22 cellular contexts compared by ENCODE assay signal in the genomic region with DNA sequence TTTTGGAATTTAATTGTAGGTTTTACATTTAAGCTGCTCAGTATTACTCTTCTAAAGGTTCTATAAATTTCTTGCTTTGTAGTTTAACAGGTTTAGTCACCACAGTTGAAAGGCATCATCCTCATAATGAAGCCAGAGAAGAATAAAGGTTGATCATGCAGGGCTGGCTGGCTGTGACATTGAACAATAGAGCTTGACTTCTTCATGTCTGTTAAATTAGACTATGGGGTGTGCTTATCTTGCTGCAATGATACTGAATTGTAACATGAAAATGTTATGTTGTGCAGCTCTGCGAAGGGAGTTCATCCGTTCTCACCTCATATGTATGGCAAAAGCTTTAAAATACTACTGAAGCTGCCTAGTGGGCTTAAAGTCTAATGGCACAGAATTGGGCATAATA.
DNase-seq lines count a peak whose midpoint lies in the region; ATAC-seq, FAIRE-seq and TF ChIP-seq lines count a peak whose summit lies in the region.
"Had no signal": no experiment of that assay in that cellular context is flagged by ENCODE, and none has a peak within 500 bp of the region (broad histone marks: within the 10 kb centered on the region; RNA-seq: fewer than 3 reads in every experiment).

No MANE protein-coding gene starts in this region.

- no peak overlapping the region for H3K27ac ChIP-seq in GM23338 (ENCODE audit: low read depth)
- H3K27ac ChIP-seq: BLaER1 had no signal

- H3K27me3 ChIP-seq in GM23338 (ENCODE audit: insufficient read depth), result no peaks in the 10 kb centered on the region
- H3K27me3 ChIP-seq: BE2C, BLaER1 had no signal

- H3K9me2 ChIP-seq in GM23338 (ENCODE audit: insufficient read depth), result no peaks in the 10 kb centered on the region

- H3K36me3 Mint-ChIP-seq in GM23338 (ENCODE audit: low read depth) (peaks cover 36% of the 10 kb centered on the region), neural crest cell (ENCODE audit: low read depth) (peaks cover 7% of the 10 kb centered on the region), CD14-positive monocyte (peaks cover 6 to 18% of the 10 kb centered on the region in 2 donors)

- no peaks in the 10 kb centered on the region for H3K79me2 ChIP-seq in GM23338 (replicated peaks; ENCODE audit: insufficient read depth)

- H3K4me3 Mint-ChIP-seq in GM23338 (no peak overlapping the region), neural crest cell (no peak overlapping the region), CD14-positive monocyte (no peak overlapping the region)
- H3K4me3 Mint-ChIP-seq: CD4-positive, alpha-beta T cell; CD8-positive, alpha-beta T cell had no signal

- TF ChIP-seq CTCF in GM23338 (conservative IDR thresholded peaks at IDR 0.05; ENCODE audit: low read depth in 2 of 2) (no peak), neural crest cell (conservative IDR thresholded peaks at IDR 0.05) (no peak), CD14-positive monocyte (IDR thresholded peaks at IDR 0.05) (no peak)

- no peak overlapping the region for H3K4me3 ChIP-seq in GM23338
- H3K4me3 ChIP-seq: BLaER1 had no signal

- peak overlapping the region; percentile 61 for H3K27ac Mint-ChIP-seq in GM23338
- peak overlapping the region; percentile 5 for H3K27ac Mint-ChIP-seq in neural crest cell (ENCODE audit: unreplicated experiment)
- H3K27ac Mint-ChIP-seq in CD14-positive monocyte, result no peak overlapping the region
- H3K27ac Mint-ChIP-seq: CD4-positive, alpha-beta T cell; CD8-positive, alpha-beta T cell had no signal

- peaks cover 15% of the 10 kb centered on the region for H3K4me1 ChIP-seq in GM23338 (ENCODE audit: insufficient read depth)
- H3K4me1 ChIP-seq: BE2C, BLaER1 had no signal

- H4K20me1 ChIP-seq in GM23338 (replicated peaks; ENCODE audit: insufficient read depth), result no peaks in the 10 kb centered on the region
- H4K20me1 ChIP-seq: BLaER1 had no signal

- intact Hi-C loops in CD14-positive monocyte (cut with micrococcal nuclease), result no loop called here

- DNase-seq in GM23338 (ENCODE audit: low spot score) (no peak), H54 (ENCODE audit: insufficient read length, low spot score) (no peak), neural crest cell (ENCODE audit: low read depth, low spot score) (no peak), CD14-positive monocyte (ENCODE audit: low spot score) (no peak)
- DNase-seq: 8988T; ACHN; BE2C; C1 segment of cervical spinal cord; Caco-2; Calu3; CD4-positive, alpha-beta T cell; CD8-positive, alpha-beta T cell; DMS79 treated with DMSO at 0.1 percent for 48 hours; GF-D8 had no signal

- no peaks in the 10 kb centered on the region for H3K36me3 ChIP-seq in GM23338 (ENCODE audit: insufficient read depth)
- H3K36me3 ChIP-seq: BE2C had no signal

- TF ChIP-seq POLR2A in H54 (IDR thresholded peaks at IDR 0.05; ENCODE audit: low read depth, low read length), result no peak

- peak; percentile 23 for FAIRE-seq in H54 (lab: Jason Lieb, UNC)
- FAIRE-seq: A204.1, D721Med, G401.6, GM12891, GM19239 had no signal

- no peak overlapping the region for H2AFZ ChIP-seq in GM23338

- peaks cover 30% of the 10 kb centered on the region for H3K4me1 Mint-ChIP-seq in GM23338
- H3K4me1 Mint-ChIP-seq in neural crest cell, result peaks cover 6% of the 10 kb centered on the region
- no peaks in the 10 kb centered on the region for H3K4me1 Mint-ChIP-seq in CD14-positive monocyte

- H3K4me2 ChIP-seq in GM23338, result no peak overlapping the region
- H3K4me2 ChIP-seq: BLaER1 had no signal

- no peaks in the 10 kb centered on the region for H3K27me3 Mint-ChIP-seq in GM23338 (ENCODE audit: insufficient read depth, low read depth, poor library complexity)
- no peaks in the 10 kb centered on the region for H3K27me3 Mint-ChIP-seq in neural crest cell (ENCODE audit: low read depth)
- H3K27me3 Mint-ChIP-seq in CD14-positive monocyte (ENCODE audit: low read depth in 3 of 3), result no peaks in the 10 kb centered on the region
- H3K27me3 Mint-ChIP-seq: CD4-positive, alpha-beta T cell had no signal

- ATAC-seq in GM23338 (no peak), GM21367 (IDR thresholded peaks at IDR 0.05; ENCODE audit: unreplicated experiment) (no peak), HG03520 (IDR thresholded peaks at IDR 0.05; ENCODE audit: unreplicated experiment) (no peak)
- ATAC-seq: CD8-positive, alpha-beta T cell had no signal

- peaks cover 14% of the 10 kb centered on the region; the same call in 2 of the 3 replicates for H3K9me3 Mint-ChIP-seq in GM23338
- H3K9me3 Mint-ChIP-seq in neural crest cell, result peaks cover 4% of the 10 kb centered on the region
- peaks cover 0 to 8% (median 2%) of the 10 kb centered on the region in 7 donors for H3K9me3 Mint-ChIP-seq in CD14-positive monocyte
- H3K9me3 Mint-ChIP-seq: CD8-positive, alpha-beta T cell had no signal

- H3F3A ChIP-seq in GM23338 (replicated peaks; ENCODE audit: low read depth), result no peaks in the 10 kb centered on the region

TF ChIP-seq in GM23338, 12 proteins besides CTCF, POLR2A, EP300 and RAD21 (continues in another document):
- TF ChIP-seq JUNB (IDR thresholded peaks at IDR 0.05; ENCODE audit: unreplicated experiment), result no peak
- TF ChIP-seq, protein P1, sequence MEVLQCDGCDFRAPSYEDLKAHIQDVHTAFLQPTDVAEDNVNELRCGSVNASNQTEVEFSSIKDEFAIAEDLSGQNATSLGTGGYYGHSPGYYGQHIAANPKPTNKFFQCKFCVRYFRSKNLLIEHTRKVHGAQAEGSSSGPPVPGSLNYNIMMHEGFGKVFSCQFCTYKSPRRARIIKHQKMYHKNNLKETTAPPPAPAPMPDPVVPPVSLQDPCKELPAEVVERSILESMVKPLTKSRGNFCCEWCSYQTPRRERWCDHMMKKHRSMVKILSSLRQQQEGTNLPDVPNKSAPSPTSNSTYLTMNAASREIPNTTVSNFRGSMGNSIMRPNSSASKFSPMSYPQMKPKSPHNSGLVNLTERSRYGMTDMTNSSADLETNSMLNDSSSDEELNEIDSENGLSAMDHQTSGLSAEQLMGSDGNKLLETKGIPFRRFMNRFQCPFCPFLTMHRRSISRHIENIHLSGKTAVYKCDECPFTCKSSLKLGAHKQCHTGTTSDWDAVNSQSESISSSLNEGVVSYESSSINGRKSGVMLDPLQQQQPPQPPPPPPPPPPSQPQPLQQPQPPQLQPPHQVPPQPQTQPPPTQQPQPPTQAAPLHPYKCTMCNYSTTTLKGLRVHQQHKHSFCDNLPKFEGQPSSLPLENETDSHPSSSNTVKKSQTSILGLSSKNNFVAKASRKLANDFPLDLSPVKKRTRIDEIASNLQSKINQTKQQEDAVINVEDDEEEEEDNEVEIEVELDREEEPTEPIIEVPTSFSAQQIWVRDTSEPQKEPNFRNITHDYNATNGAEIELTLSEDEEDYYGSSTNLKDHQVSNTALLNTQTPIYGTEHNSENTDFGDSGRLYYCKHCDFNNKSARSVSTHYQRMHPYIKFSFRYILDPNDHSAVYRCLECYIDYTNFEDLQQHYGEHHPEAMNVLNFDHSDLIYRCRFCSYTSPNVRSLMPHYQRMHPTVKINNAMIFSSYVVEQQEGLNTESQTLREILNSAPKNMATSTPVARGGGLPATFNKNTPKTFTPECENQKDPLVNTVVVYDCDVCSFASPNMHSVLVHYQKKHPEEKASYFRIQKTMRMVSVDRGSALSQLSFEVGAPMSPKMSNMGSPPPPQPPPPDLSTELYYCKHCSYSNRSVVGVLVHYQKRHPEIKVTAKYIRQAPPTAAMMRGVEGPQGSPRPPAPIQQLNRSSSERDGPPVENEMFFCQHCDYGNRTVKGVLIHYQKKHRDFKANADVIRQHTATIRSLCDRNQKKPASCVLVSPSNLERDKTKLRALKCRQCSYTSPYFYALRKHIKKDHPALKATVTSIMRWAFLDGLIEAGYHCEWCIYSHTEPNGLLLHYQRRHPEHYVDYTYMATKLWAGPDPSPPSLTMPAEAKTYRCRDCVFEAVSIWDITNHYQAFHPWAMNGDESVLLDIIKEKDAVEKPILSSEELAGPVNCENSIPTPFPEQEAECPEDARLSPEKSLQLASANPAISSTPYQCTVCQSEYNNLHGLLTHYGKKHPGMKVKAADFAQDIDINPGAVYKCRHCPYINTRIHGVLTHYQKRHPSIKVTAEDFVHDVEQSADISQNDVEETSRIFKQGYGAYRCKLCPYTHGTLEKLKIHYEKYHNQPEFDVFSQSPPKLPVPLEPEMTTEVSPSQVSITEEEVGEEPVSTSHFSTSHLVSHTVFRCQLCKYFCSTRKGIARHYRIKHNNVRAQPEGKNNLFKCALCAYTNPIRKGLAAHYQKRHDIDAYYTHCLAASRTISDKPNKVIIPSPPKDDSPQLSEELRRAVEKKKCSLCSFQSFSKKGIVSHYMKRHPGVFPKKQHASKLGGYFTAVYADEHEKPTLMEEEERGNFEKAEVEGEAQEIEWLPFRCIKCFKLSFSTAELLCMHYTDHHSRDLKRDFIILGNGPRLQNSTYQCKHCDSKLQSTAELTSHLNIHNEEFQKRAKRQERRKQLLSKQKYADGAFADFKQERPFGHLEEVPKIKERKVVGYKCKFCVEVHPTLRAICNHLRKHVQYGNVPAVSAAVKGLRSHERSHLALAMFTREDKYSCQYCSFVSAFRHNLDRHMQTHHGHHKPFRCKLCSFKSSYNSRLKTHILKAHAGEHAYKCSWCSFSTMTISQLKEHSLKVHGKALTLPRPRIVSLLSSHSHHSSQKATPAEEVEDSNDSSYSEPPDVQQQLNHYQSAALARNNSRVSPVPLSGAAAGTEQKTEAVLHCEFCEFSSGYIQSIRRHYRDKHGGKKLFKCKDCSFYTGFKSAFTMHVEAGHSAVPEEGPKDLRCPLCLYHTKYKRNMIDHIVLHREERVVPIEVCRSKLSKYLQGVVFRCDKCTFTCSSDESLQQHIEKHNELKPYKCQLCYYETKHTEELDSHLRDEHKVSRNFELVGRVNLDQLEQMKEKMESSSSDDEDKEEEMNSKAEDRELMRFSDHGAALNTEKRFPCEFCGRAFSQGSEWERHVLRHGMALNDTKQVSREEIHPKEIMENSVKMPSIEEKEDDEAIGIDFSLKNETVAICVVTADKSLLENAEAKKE (CRISPR knock-in tag; IDR thresholded peaks at IDR 0.05), result no peak
- TF ChIP-seq STAT1 (IDR thresholded peaks at IDR 0.05; ENCODE audit: unreplicated experiment), result no peak
- no peak for TF ChIP-seq ZNF114 (CRISPR knock-in tag; IDR thresholded peaks at IDR 0.05)

Comparison
In these comparisons a context has a peak if more than half of its experiments do, and no peak if none do; other contexts are left out.
1. H3K27ac Mint-ChIP-seq: peak in GM23338 (single experiment) and neural crest cell (single experiment); none in CD14-positive monocyte (0 of 7).